14 cellular contexts compared by ENCODE assay signal in the genomic region with DNA sequence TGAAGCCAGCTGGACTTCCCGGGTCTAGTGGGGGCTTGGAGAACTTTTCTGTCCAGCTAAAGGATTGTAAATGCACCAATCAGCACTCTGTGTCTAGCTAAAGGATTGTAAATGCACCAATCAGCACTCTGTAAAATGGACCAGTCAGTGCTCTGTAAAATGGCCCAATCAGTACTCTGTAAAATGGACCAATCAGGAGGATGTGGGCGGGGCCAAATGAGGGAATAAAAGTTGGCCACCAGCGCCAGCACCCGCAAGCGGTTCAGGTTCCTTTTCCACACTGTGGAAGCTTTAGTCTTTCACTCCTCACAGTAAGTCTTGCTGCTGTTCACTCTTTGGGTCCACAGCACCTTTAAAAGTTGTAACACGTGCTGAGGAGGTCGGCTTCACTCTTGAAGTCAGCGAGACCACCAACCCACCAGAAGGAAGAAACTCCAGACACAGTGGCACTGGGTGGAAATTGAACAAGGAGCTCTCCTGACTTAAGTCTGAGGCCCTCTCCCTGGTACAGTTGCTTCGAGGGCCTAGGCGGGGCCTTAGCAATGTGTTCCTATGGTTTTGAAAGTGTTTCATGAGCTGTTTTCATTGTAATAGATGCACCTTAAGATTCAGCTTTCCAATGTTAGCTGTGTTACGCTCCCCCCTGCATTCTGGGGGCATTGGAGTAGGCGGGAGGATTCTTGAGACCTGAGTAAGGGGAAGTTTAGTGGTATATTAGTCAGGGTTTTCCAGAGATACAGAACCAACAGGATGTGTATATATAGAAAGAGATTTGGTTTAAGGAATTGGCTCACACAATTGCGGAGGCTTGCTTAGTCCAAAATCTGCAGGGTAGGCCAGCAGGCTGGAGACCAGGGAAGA. TPM values are rescaled to one million over a fixed set of nuclear protein-coding genes. Genes with fewer than 3 reads are reported as not detected.
DNase-seq lines count a peak whose midpoint lies in the region; ATAC-seq and TF ChIP-seq lines count a peak whose summit lies in the region.
"Had no signal": no experiment of that assay in that cellular context is flagged by ENCODE, and none has a peak within 500 bp of the region (broad histone marks: within the 10 kb centered on the region; RNA-seq: fewer than 3 reads in every experiment).

No MANE protein-coding gene starts in this region.

- no peaks in the 10 kb centered on the region for H3K36me3 Mint-ChIP-seq in progenitor cell of endocrine pancreas (ENCODE audit: insufficient read depth)
- H3K36me3 Mint-ChIP-seq: activated CD8-positive, alpha-beta memory T cell treated with anti-CD3 and anti-CD28 coated beads, Interleukin-2, amount 10 ng/mL, durations not matched to agents 7 days and 5 days; natural killer cell had no signal

- BruUV-seq in Panc1 (replicated peaks; lab: Mats Ljungman, UMichigan): no TSS peak

- intact Hi-C loops in Panc1 (cut with micrococcal nuclease; ENCODE audit: unreplicated experiment): no loop called here

- peak; percentile 51; the same call in 1 of the 2 replicates for ATAC-seq in Panc1
- ATAC-seq in GM19023 (IDR thresholded peaks at IDR 0.05; ENCODE audit: unreplicated experiment): no peak
- ATAC-seq: activated CD8-positive, alpha-beta memory T cell treated with anti-CD3 and anti-CD28 coated beads, Interleukin-2, amount 10 ng/mL, durations not matched to agents 7 days and 5 days; natural killer cell had no signal

- no peaks in the 10 kb centered on the region for H3K9me3 ChIP-seq in Panc1 (ENCODE audit: control insufficient read depth, insufficient read depth, low read depth, low read length)

- CTCF ChIA-PET in Panc1 (lab: Charles Lee): no interaction called here

- TF ChIP-seq CTCF in Panc1 (IDR thresholded peaks at IDR 0.05): no peak
- no peak for TF ChIP-seq CTCF in choroid plexus epithelial cell (conservative IDR thresholded peaks at IDR 0.05; ENCODE audit: low read depth, low read length)
- TF ChIP-seq CTCF in progenitor cell of endocrine pancreas (IDR thresholded peaks at IDR 0.05; ENCODE audit: unreplicated experiment): no peak

- peak; percentile 91 for DNase-seq in Daoy (ENCODE audit: low read depth)
- no peak for DNase-seq in Panc1 (ENCODE audit: low read depth, low spot score)
- DNase-seq in choroid plexus epithelial cell (ENCODE audit: low read depth): peak; percentile 86
- peak; percentile 57 for DNase-seq in myocyte (ENCODE audit: low read depth)
- no peak for DNase-seq in mesenteric fat pad (ENCODE audit: low spot score)
- DNase-seq in NCI-H1694 treated with DMSO at 0.1 percent for 48 hours (lab: John Stamatoyannopoulos, UW): no peak
- DNase-seq in progenitor cell of endocrine pancreas (ENCODE audit: low spot score, unreplicated experiment): no peak
- DNase-seq: activated CD8-positive, alpha-beta memory T cell treated with anti-CD3 and anti-CD28 coated beads, Interleukin-2, amount 10 ng/mL, durations not matched to agents 7 days and 5 days; CD4-positive, alpha-beta T cell; natural killer cell; NCI-H2029 treated with DMSO at 0.1 percent for 48 hours; stimulated activated CD4-positive, alpha-beta T cell treated with anti-CD3 and anti-CD28 coated beads, Interleukin-12 subunit alpha, Interleukin-12 subunit beta, amount 100 ng/mL, for 4 hours; T1000 had no signal

- POLR2A ChIA-PET in Panc1 (lab: Charles Lee): no interaction called here

- H3K4me3 ChIP-seq in Panc1 (ENCODE audit: low read depth in 2 of 2, low read length in 2 of 2): no peak overlapping the region
- H3K4me3 ChIP-seq in choroid plexus epithelial cell (ENCODE audit: low read depth, low read length): no peak overlapping the region

- no peak overlapping the region for H3K4me3 Mint-ChIP-seq in progenitor cell of endocrine pancreas (ENCODE audit: low read depth)
- H3K4me3 Mint-ChIP-seq: activated CD8-positive, alpha-beta memory T cell treated with anti-CD3 and anti-CD28 coated beads, Interleukin-2, amount 10 ng/mL, durations not matched to agents 7 days and 5 days; CD4-positive, alpha-beta T cell; natural killer cell had no signal

- no peaks in the 10 kb centered on the region for H3K4me1 Mint-ChIP-seq in progenitor cell of endocrine pancreas (ENCODE audit: low read depth)
- H3K4me1 Mint-ChIP-seq: activated CD8-positive, alpha-beta memory T cell treated with anti-CD3 and anti-CD28 coated beads, Interleukin-2, amount 10 ng/mL, durations not matched to agents 7 days and 5 days; natural killer cell had no signal

- no peaks in the 10 kb centered on the region for H3K9me3 Mint-ChIP-seq in progenitor cell of endocrine pancreas (ENCODE audit: low read depth)
- H3K9me3 Mint-ChIP-seq: CD4-positive, alpha-beta T cell had no signal

- no peaks in the 10 kb centered on the region for H3K27me3 ChIP-seq in Panc1 (ENCODE audit: control insufficient read depth, insufficient read depth, low read length)

- no peaks in the 10 kb centered on the region for H3K27me3 Mint-ChIP-seq in progenitor cell of endocrine pancreas
- H3K27me3 Mint-ChIP-seq: activated CD8-positive, alpha-beta memory T cell treated with anti-CD3 and anti-CD28 coated beads, Interleukin-2, amount 10 ng/mL, durations not matched to agents 7 days and 5 days had no signal

- no peak overlapping the region for H3K27ac Mint-ChIP-seq in progenitor cell of endocrine pancreas
- H3K27ac Mint-ChIP-seq: activated CD8-positive, alpha-beta memory T cell treated with anti-CD3 and anti-CD28 coated beads, Interleukin-2, amount 10 ng/mL, durations not matched to agents 7 days and 5 days; CD4-positive, alpha-beta T cell; natural killer cell had no signal

- in situ Hi-C loops in Panc1 (cut with HindIII; ENCODE audit: low pct_unique_long_range_greater_than_20kb, low sequenced_read_pairs): no loop called here

- no peaks in the 10 kb centered on the region for H3K36me3 ChIP-seq in Panc1 (ENCODE audit: control insufficient read depth, insufficient read depth, low read length)

- no peak overlapping the region for H3K27ac ChIP-seq in Panc1 (ENCODE audit: low read length)

- H3K4me1 ChIP-seq in Panc1 (ENCODE audit: control insufficient read depth, insufficient read depth, low read length): no peaks in the 10 kb centered on the region

RNA-seq across cellular contexts. Expression of gene MYO10, which starts 21.4 kb away (rescaled TPM):
- total RNA-seq in Daoy (2014; rRNA removed; shearing (Covaris generic)): 42.9 and 64.0 TPM in 2 replicates
- total RNA-seq in Panc1 (2021; ENCODE audit: unreplicated experiment) (71.9 TPM), myocyte (45.9 and 60.9 TPM in 2 replicates), mesenteric fat pad (21.2 TPM), progenitor cell of endocrine pancreas (81.6 and 88.0 TPM in 2 replicates)
- polyA plus RNA-seq in Panc1 (2012; ENCODE audit: insufficient read length): 68.6 TPM
- polyA plus RNA-seq in myocyte (2012): 23.4 TPM
- total RNA-seq: activated CD8-positive, alpha-beta memory T cell treated with anti-CD3 and anti-CD28 coated beads, Interleukin-2, amount 10 ng/mL, durations not matched to agents 7 days and 5 days; CD4-positive, alpha-beta T cell had no signal

Comparison
In these comparisons a context has a peak if more than half of its experiments do, and no peak if none do; other contexts are left out.
1. DNase-seq: peak in Daoy (single experiment), choroid plexus epithelial cell (single experiment) and myocyte (single experiment); none in Panc1 (single experiment), mesenteric fat pad (single experiment), NCI-H1694 treated with DMSO at 0.1 percent for 48 hours (single experiment) and progenitor cell of endocrine pancreas (single experiment).